ENCODE assay signal across 18 cellular contexts in the genomic region with DNA sequence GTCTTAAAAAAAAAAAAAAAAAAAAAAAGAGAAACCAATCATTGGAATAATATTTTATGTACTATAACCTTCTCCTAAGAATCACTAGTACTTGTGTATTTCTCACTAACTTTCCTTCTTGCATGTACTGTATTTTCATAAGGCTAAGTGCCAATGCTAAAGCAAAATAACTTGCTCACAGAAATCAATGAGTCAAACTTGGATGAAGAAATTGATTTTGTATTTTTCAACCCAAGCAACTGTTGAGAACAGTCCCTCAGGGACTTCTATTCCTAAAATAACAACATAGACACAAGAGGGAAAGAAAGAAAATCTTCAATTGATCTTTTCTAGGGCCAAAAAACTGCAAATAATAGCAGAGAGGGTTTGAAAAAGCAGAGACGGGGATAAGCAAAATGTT.
"Had no signal": no experiment of that assay in that cellular context is flagged by ENCODE, and none has a peak within 500 bp of the region (broad histone marks: within the 10 kb centered on the region; RNA-seq: fewer than 3 reads in every experiment).

No MANE protein-coding gene starts in this region.

- H3K9ac ChIP-seq: neural progenitor cell had no signal

- H3K4me3 ChIP-seq: neural progenitor cell, ovary, upper lobe of right lung had no signal

- DNase-seq: activated CD4-positive, alpha-beta T cell treated with anti-CD3 and anti-CD28 coated beads for 1 hour; activated CD8-positive, alpha-beta memory T cell treated with anti-CD3 and anti-CD28 coated beads for 24 hours; activated CD8-positive, alpha-beta memory T cell treated with anti-CD3 and anti-CD28 coated beads, Interleukin-2, amount 50 U/mL, for 48 hours; amniotic stem cell; glutamatergic neuron; hippocampal formation; left cardiac atrium; mesendoderm; naive thymus-derived CD4-positive, alpha-beta T cell; ovary; stimulated activated CD4-positive, alpha-beta T cell treated with anti-CD3 and anti-CD28 coated beads, Interleukin-4, amount 100 ng/mL, for 4 hours; stimulated activated naive CD4-positive, alpha-beta T cell; substantia nigra; SW 1271; upper lobe of right lung; WERI-Rb-1 had no signal

- H3K27ac ChIP-seq: neural progenitor cell, ovary, upper lobe of right lung, WERI-Rb-1 had no signal

- H3K36me3 ChIP-seq: neural progenitor cell, ovary had no signal

- ATAC-seq: left cardiac atrium; naive thymus-derived CD4-positive, alpha-beta T cell; sciatic nerve; upper lobe of right lung had no signal

- H3K4me1 ChIP-seq: neural progenitor cell had no signal

- H3K4me2 ChIP-seq: neural progenitor cell had no signal

- H3K9me3 ChIP-seq: ovary, upper lobe of right lung had no signal

- H3K27me3 ChIP-seq: neural progenitor cell, ovary, upper lobe of right lung had no signal

- H2AFZ ChIP-seq: neural progenitor cell had no signal
